Comparison of ENCODE assay signal across 1 cellular context in the genomic region with DNA sequence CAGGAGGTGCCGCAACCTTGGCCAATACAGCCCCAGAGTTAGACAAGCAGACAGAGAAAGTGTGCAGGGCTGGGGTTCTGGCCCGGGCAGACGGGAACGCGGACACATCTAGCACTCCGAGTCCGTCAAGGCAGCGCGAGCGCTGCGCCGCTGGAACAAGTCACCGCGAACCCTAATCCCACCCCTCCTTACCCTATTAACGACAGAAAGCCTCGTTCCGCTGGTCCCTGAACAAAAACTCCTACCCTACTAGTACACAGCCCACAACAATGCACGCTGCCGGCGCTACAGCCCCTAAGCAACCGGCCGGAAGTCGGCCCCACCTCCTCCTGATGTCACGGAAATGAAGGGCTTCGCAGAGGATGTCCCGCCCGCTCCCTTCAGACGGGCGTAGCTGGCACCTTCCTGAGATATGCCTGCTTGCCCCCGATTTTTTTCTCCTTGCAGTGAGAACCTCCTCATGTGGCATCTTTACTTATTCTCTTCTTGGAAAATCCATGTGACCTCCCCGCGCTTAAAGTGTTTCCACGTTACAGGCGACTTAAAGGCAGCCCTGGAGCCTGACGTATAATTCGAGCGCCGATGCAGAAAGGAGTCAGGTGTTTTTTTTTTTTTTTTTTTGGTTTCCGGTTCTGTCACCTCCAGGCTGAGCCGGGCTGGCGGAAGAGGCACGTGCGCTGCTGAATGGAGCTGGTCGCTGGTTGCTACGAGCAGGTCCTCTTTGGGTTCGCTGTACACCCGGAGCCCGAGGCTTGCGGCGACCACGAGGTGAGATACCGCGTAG.
TF ChIP-seq lines count a peak whose summit lies in the region.

A gene (minus strand): TSS at position 315 of the 784 bp plus-strand sequence. CDS start 7,066 bp downstream, outside the sequence.
A gene with protein sequence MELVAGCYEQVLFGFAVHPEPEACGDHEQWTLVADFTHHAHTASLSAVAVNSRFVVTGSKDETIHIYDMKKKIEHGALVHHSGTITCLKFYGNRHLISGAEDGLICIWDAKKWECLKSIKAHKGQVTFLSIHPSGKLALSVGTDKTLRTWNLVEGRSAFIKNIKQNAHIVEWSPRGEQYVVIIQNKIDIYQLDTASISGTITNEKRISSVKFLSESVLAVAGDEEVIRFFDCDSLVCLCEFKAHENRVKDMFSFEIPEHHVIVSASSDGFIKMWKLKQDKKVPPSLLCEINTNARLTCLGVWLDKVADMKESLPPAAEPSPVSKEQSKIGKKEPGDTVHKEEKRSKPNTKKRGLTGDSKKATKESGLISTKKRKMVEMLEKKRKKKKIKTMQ (plus strand): TSS at position 671 of the 784 bp plus-strand sequence. CDS start 14 bp downstream, at position 685.

TF ChIP-seq in HepG2, 621 proteins besides CTCF, POLR2A, EP300 and RAD21 (continued from another document and continues in another):
- TF ChIP-seq, protein P1, sequence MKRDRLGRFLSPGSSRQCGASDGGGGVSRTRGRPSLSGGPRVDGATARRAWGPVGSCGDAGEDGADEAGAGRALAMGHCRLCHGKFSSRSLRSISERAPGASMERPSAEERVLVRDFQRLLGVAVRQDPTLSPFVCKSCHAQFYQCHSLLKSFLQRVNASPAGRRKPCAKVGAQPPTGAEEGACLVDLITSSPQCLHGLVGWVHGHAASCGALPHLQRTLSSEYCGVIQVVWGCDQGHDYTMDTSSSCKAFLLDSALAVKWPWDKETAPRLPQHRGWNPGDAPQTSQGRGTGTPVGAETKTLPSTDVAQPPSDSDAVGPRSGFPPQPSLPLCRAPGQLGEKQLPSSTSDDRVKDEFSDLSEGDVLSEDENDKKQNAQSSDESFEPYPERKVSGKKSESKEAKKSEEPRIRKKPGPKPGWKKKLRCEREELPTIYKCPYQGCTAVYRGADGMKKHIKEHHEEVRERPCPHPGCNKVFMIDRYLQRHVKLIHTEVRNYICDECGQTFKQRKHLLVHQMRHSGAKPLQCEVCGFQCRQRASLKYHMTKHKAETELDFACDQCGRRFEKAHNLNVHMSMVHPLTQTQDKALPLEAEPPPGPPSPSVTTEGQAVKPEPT (CRISPR knock-in tag; IDR thresholded peaks at IDR 0.05; ENCODE audit: low read depth) = no peak
- TF ChIP-seq, protein P2, sequence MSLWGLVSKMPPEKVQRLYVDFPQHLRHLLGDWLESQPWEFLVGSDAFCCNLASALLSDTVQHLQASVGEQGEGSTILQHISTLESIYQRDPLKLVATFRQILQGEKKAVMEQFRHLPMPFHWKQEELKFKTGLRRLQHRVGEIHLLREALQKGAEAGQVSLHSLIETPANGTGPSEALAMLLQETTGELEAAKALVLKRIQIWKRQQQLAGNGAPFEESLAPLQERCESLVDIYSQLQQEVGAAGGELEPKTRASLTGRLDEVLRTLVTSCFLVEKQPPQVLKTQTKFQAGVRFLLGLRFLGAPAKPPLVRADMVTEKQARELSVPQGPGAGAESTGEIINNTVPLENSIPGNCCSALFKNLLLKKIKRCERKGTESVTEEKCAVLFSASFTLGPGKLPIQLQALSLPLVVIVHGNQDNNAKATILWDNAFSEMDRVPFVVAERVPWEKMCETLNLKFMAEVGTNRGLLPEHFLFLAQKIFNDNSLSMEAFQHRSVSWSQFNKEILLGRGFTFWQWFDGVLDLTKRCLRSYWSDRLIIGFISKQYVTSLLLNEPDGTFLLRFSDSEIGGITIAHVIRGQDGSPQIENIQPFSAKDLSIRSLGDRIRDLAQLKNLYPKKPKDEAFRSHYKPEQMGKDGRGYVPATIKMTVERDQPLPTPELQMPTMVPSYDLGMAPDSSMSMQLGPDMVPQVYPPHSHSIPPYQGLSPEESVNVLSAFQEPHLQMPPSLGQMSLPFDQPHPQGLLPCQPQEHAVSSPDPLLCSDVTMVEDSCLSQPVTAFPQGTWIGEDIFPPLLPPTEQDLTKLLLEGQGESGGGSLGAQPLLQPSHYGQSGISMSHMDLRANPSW (CRISPR knock-in tag; IDR thresholded peaks at IDR 0.05; ENCODE audit: borderline replicate concordance) = peak; percentile 95; the same call in 1 of the 2 replicates
- TF ChIP-seq ZBTB8A (CRISPR knock-in tag; IDR thresholded peaks at IDR 0.05; ENCODE audit: borderline replicate concordance, low read depth) (no peak), ZNF567 (CRISPR knock-in tag; IDR thresholded peaks at IDR 0.05; ENCODE audit: borderline replicate concordance) (peak; percentile 68; the same call in 1 of the 2 replicates), ZNF44 (CRISPR knock-in tag; IDR thresholded peaks at IDR 0.05) (no peak), RELA (CRISPR knock-in tag; IDR thresholded peaks at IDR 0.05) (no peak), RFX1 (IDR thresholded peaks at IDR 0.05) (no peak), ZNF207 (IDR thresholded peaks at IDR 0.05; ENCODE audit: borderline replicate concordance) (no peak), ZNF546 (CRISPR knock-in tag; conservative IDR thresholded peaks at IDR 0.05) (peak; percentile 32; the same call in 1 of the 2 replicates), YY1 (IDR thresholded peaks at IDR 0.05; ENCODE audit: insufficient read depth, insufficient replicate concordance, low read depth, low read length) (peak; percentile 39), FOXJ3 (CRISPR knock-in tag; IDR thresholded peaks at IDR 0.05; ENCODE audit: borderline replicate concordance) (peak; percentile 85), MYNN (CRISPR knock-in tag; IDR thresholded peaks at IDR 0.05; ENCODE audit: low read depth) (peak; percentile 87; the same call in 1 of the 2 replicates), SIN3B (IDR thresholded peaks at IDR 0.05; ENCODE audit: low read length) (peak; percentile 90), ZNF703 (CRISPR knock-in tag; IDR thresholded peaks at IDR 0.05; ENCODE audit: borderline replicate concordance) (no peak; the same call in 1 of the 2 replicates), ARNTL (CRISPR knock-in tag; IDR thresholded peaks at IDR 0.05) (peak; percentile 74), ZNF850 (CRISPR knock-in tag; conservative IDR thresholded peaks at IDR 0.05) (no peak), ATF7-NPFF (CRISPR knock-in tag; IDR thresholded peaks at IDR 0.05; ENCODE audit: low read depth) (peak; percentile 26; the same call in 1 of the 2 replicates), FOXA3 (CRISPR knock-in tag; IDR thresholded peaks at IDR 0.05) (peak; percentile 47), JDP2 (CRISPR knock-in tag; IDR thresholded peaks at IDR 0.05; ENCODE audit: borderline replicate concordance) (no peak), EED (CRISPR knock-in tag; IDR thresholded peaks at IDR 0.05) (0 out of 2 replicates have a peak, but pooled peaks have one; percentile 51), SP140L (CRISPR knock-in tag; IDR thresholded peaks at IDR 0.05; ENCODE audit: borderline replicate concordance) (no peak), NCOA1 (CRISPR knock-in tag; IDR thresholded peaks at IDR 0.05) (peak; percentile 45; the same call in 1 of the 2 replicates), IKZF4 (CRISPR knock-in tag; IDR thresholded peaks at IDR 0.05; ENCODE audit: borderline replicate concordance, low read depth, not compliant biosample characterization) (no peak), LCORL (IDR thresholded peaks at IDR 0.05) (peak; percentile 79; the same call in 1 of the 2 replicates), LCORL (CRISPR knock-in tag; IDR thresholded peaks at IDR 0.05) (no peak), ZNF232 (CRISPR knock-in tag; IDR thresholded peaks at IDR 0.05; ENCODE audit: borderline replicate concordance) (peak; percentile 79; the same call in 1 of the 2 replicates), ATRX (CRISPR knock-in tag; IDR thresholded peaks at IDR 0.05; ENCODE audit: borderline replicate concordance) (no peak), RAD51 (IDR thresholded peaks at IDR 0.05; ENCODE audit: borderline replicate concordance) (no peak; the same call in 1 of the 2 replicates)
- TF ChIP-seq, protein P3, sequence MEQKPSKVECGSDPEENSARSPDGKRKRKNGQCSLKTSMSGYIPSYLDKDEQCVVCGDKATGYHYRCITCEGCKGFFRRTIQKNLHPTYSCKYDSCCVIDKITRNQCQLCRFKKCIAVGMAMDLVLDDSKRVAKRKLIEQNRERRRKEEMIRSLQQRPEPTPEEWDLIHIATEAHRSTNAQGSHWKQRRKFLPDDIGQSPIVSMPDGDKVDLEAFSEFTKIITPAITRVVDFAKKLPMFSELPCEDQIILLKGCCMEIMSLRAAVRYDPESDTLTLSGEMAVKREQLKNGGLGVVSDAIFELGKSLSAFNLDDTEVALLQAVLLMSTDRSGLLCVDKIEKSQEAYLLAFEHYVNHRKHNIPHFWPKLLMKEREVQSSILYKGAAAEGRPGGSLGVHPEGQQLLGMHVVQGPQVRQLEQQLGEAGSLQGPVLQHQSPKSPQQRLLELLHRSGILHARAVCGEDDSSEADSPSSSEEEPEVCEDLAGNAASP (CRISPR knock-in tag; IDR thresholded peaks at IDR 0.05; ENCODE audit: borderline replicate concordance) = peak; percentile 34; the same call in 1 of the 2 replicates
- TF ChIP-seq, protein P4, sequence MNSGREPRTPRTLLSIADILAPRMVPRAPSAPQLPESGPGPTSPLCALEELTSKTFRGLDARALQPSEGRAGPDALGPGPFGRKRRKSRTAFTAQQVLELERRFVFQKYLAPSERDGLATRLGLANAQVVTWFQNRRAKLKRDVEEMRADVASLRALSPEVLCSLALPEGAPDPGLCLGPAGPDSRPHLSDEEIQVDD (CRISPR knock-in tag; IDR thresholded peaks at IDR 0.05; ENCODE audit: borderline replicate concordance) = no peak
- TF ChIP-seq, protein P5, sequence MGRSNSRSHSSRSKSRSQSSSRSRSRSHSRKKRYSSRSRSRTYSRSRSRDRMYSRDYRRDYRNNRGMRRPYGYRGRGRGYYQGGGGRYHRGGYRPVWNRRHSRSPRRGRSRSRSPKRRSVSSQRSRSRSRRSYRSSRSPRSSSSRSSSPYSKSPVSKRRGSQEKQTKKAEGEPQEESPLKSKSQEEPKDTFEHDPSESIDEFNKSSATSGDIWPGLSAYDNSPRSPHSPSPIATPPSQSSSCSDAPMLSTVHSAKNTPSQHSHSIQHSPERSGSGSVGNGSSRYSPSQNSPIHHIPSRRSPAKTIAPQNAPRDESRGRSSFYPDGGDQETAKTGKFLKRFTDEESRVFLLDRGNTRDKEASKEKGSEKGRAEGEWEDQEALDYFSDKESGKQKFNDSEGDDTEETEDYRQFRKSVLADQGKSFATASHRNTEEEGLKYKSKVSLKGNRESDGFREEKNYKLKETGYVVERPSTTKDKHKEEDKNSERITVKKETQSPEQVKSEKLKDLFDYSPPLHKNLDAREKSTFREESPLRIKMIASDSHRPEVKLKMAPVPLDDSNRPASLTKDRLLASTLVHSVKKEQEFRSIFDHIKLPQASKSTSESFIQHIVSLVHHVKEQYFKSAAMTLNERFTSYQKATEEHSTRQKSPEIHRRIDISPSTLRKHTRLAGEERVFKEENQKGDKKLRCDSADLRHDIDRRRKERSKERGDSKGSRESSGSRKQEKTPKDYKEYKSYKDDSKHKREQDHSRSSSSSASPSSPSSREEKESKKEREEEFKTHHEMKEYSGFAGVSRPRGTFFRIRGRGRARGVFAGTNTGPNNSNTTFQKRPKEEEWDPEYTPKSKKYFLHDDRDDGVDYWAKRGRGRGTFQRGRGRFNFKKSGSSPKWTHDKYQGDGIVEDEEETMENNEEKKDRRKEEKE (IDR thresholded peaks at IDR 0.05) = no peak
- TF ChIP-seq, protein P6, sequence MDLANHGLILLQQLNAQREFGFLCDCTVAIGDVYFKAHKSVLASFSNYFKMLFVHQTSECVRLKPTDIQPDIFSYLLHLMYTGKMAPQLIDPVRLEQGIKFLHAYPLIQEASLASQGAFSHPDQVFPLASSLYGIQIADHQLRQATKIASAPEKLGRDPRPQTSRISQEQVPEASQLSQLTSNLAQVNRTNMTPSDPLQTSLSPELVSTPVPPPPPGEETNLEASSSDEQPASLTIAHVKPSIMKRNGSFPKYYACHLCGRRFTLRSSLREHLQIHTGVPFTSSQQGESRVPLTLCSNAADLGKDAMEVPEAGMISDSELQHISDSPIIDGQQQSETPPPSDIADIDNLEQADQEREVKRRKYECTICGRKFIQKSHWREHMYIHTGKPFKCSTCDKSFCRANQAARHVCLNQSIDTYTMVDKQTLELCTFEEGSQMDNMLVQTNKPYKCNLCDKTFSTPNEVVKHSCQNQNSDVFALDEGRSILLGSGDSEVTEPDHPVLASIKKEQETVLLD (CRISPR knock-in tag; IDR thresholded peaks at IDR 0.05; ENCODE audit: low read depth) = peak; percentile 34; the same call in 1 of the 2 replicates
- TF ChIP-seq, protein P7, sequence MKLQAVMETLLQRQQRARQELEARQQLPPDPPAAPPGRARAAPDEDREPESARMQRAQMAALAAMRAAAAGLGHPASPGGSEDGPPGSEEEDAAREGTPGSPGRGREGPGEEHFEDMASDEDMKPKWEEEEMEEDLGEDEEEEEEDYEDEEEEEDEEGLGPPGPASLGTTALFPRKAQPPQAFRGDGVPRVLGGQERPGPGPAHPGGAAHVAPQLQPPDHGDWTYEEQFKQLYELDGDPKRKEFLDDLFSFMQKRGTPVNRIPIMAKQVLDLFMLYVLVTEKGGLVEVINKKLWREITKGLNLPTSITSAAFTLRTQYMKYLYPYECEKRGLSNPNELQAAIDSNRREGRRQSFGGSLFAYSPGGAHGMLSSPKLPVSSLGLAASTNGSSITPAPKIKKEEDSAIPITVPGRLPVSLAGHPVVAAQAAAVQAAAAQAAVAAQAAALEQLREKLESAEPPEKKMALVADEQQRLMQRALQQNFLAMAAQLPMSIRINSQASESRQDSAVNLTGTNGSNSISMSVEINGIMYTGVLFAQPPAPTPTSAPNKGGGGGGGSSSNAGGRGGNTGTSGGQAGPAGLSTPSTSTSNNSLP (IDR thresholded peaks at IDR 0.05; ENCODE audit: low read depth, low read length) = peak; percentile 50
- TF ChIP-seq, protein P8, sequence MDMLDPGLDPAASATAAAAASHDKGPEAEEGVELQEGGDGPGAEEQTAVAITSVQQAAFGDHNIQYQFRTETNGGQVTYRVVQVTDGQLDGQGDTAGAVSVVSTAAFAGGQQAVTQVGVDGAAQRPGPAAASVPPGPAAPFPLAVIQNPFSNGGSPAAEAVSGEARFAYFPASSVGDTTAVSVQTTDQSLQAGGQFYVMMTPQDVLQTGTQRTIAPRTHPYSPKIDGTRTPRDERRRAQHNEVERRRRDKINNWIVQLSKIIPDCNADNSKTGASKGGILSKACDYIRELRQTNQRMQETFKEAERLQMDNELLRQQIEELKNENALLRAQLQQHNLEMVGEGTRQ (IDR thresholded peaks at IDR 0.05; ENCODE audit: low read depth, low read length) = peak; percentile 60
- TF ChIP-seq, protein P8 (CRISPR knock-in tag; IDR thresholded peaks at IDR 0.05; ENCODE audit: borderline replicate concordance) = peak; percentile 91
- TF ChIP-seq, protein P9, sequence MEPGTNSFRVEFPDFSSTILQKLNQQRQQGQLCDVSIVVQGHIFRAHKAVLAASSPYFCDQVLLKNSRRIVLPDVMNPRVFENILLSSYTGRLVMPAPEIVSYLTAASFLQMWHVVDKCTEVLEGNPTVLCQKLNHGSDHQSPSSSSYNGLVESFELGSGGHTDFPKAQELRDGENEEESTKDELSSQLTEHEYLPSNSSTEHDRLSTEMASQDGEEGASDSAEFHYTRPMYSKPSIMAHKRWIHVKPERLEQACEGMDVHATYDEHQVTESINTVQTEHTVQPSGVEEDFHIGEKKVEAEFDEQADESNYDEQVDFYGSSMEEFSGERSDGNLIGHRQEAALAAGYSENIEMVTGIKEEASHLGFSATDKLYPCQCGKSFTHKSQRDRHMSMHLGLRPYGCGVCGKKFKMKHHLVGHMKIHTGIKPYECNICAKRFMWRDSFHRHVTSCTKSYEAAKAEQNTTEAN (CRISPR knock-in tag; conservative IDR thresholded peaks at IDR 0.05) = no peak; the same call in none of the 2 replicates
